8 cellular contexts compared by ENCODE assay signal in the genomic region with DNA sequence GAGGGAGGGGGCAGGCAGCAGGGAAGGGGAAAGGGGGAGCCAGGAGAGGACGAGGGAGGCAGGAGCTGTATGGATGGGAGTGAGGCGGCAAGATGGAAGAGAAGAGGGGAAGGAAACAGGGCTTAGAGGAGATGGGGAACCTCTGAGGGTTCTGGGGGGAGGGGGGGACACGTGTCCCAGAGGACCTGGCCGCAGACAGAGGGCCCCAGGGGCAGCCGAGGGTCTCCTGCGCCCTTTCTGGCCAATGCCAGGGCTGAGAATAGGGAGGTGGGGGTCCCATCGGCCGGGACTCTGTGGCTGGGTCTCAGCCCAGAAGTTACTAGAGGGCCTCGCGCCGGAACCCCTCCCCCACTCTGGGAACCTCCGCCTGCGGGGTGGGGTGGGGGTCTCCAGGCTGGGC. TPM values are rescaled to one million over a fixed set of nuclear protein-coding genes. Genes with fewer than 3 reads are reported as not detected.
DNase-seq lines count a peak whose midpoint lies in the region; ATAC-seq and TF ChIP-seq lines count a peak whose summit lies in the region.
"Not testable (repeated sequence)": the region's sequence is repeated elsewhere in the genome, so short reads cannot be mapped to it uniquely, and the experiment has no call there.

No MANE protein-coding gene starts in this region.

- H4K20me1 ChIP-seq in H9 (ENCODE audit: control insufficient read depth, insufficient read depth, insufficient read length), result not testable (repeated sequence)

- not testable (repeated sequence) for H3K4ac ChIP-seq in H9 (ENCODE audit: low read depth, low read length)

- H3T11ph ChIP-seq in H9 (ENCODE audit: low read length), result not testable (repeated sequence)

- H3K9me3 ChIP-seq in H9 (ENCODE audit: control insufficient read depth, low read depth, low read length); Peyer's patch: not testable (repeated sequence)

- H3K14ac ChIP-seq in H9 (ENCODE audit: insufficient read depth, low read length), result not testable (repeated sequence)

- not testable (repeated sequence) for H3K27me3 Mint-ChIP-seq in H9 (ENCODE audit: low read depth); activated naive CD8-positive, alpha-beta T cell treated with anti-CD3 and anti-CD28 coated beads, Interleukin-2, amount 10 ng/mL, durations not matched to agents 7 days and 5 days; endothelial cell (ENCODE audit: unreplicated experiment); nephron progenitor cell (ENCODE audit: low read depth, poor library complexity); stimulated activated naive B cell treated with anti-CD40 and anti-IgM and Interleukin-4, amounts not matched to agents 10 μg/mL and 1 μg/mL and 100 μg/mL, for 72 hours

- not testable (repeated sequence) for H3K4me2 ChIP-seq in H9 (ENCODE audit: insufficient read depth, insufficient read length, low read length)

- not testable (repeated sequence) for H2BK120ac ChIP-seq in H9 (ENCODE audit: low read depth, low read length, poor library complexity, severe bottlenecking)

- H4K5ac ChIP-seq in H9 (ENCODE audit: insufficient read length, low read depth, low read length), result not testable (repeated sequence)

- not testable (repeated sequence) for H3K36me3 Mint-ChIP-seq in H9 (ENCODE audit: insufficient read depth in 1 of 3, low read depth in 3 of 3); activated naive CD8-positive, alpha-beta T cell treated with anti-CD3 and anti-CD28 coated beads, Interleukin-2, amount 10 ng/mL, durations not matched to agents 7 days and 5 days; endothelial cell (ENCODE audit: low read depth, unreplicated experiment); nephron progenitor cell (ENCODE audit: low read depth); stimulated activated naive B cell treated with anti-CD40 and anti-IgM and Interleukin-4, amounts not matched to agents 10 μg/mL and 1 μg/mL and 100 μg/mL, for 72 hours

- H3K36me3 ChIP-seq in Peyer's patch, result not testable (repeated sequence)

- not testable (repeated sequence) for H3K23me2 ChIP-seq in H9 (ENCODE audit: insufficient read length, low read depth, low read length, poor library complexity, severe bottlenecking)

- no CpG with 5 or more reads among the region's 13 CpGs for WGBS in H9 (ENCODE audit: extremely low coverage, insufficient read length, low lambda C conversion rate)

- H3K23ac ChIP-seq in H9 (ENCODE audit: insufficient read length, low read depth, low read length), result not testable (repeated sequence)

- TF ChIP-seq CTCF in AG10803 (conservative IDR thresholded peaks at IDR 0.05; ENCODE audit: low read length); H9 (conservative IDR thresholded peaks at IDR 0.05); Peyer's patch (IDR thresholded peaks at IDR 0.05); endothelial cell (IDR thresholded peaks at IDR 0.05; ENCODE audit: unreplicated experiment); nephron progenitor cell (IDR thresholded peaks at IDR 0.05): not testable (repeated sequence)

- H2BK12ac ChIP-seq in H9 (ENCODE audit: insufficient read length, low read depth, low read length), result not testable (repeated sequence)

- ATAC-seq in activated naive CD8-positive, alpha-beta T cell treated with anti-CD3 and anti-CD28 coated beads, Interleukin-2, amount 10 ng/mL, durations not matched to agents 7 days and 5 days (ENCODE audit: low read depth), result not testable (repeated sequence)
- peak; percentile 27 to 30 for ATAC-seq in stimulated activated naive B cell treated with anti-CD40 and anti-IgM and Interleukin-4, amounts not matched to agents 10 μg/mL and 1 μg/mL and 100 μg/mL, for 72 hours (replicated peaks)

- POLR2A ChIA-PET in activated naive CD8-positive, alpha-beta T cell treated with anti-CD3 and anti-CD28 coated beads, Interleukin-2, amount 10 ng/mL, durations not matched to agents 7 days and 5 days (lab: Charles Lee), result not testable (repeated sequence)

- not testable (repeated sequence) for H3K9ac ChIP-seq in H9 (ENCODE audit: extremely low read depth, insufficient read length, low read length)

- H3K4me1 Mint-ChIP-seq in H9; activated naive CD8-positive, alpha-beta T cell treated with anti-CD3 and anti-CD28 coated beads, Interleukin-2, amount 10 ng/mL, durations not matched to agents 7 days and 5 days; endothelial cell (ENCODE audit: unreplicated experiment); nephron progenitor cell: not testable (repeated sequence)
- H3K4me1 Mint-ChIP-seq in stimulated activated naive B cell treated with anti-CD40 and anti-IgM and Interleukin-4, amounts not matched to agents 10 μg/mL and 1 μg/mL and 100 μg/mL, for 72 hours, result peaks cover 4 to 12% of the 10 kb centered on the region in 2 donors

- not testable (repeated sequence) for H3K27me3 ChIP-seq in H9 (ENCODE audit: insufficient read depth, low read length); Peyer's patch

- H3K27ac ChIP-seq in H9 (ENCODE audit: insufficient read length, low read depth, low read length), result not testable (repeated sequence)
- peak overlapping the region in 3 of 4 donors; percentile 9 to 63 (median 35) for H3K27ac ChIP-seq in Peyer's patch

- not testable (repeated sequence) for H2BK15ac ChIP-seq in H9 (ENCODE audit: low read depth, low read length)

- not testable (repeated sequence) for H3K18ac ChIP-seq in H9 (ENCODE audit: insufficient read length, low read depth, low read length)

- not testable (repeated sequence) for H4K8ac ChIP-seq in H9 (replicated peaks; ENCODE audit: insufficient read length, low read depth, low read length)

- H3K9me3 Mint-ChIP-seq in H9; activated naive CD8-positive, alpha-beta T cell treated with anti-CD3 and anti-CD28 coated beads, Interleukin-2, amount 10 ng/mL, durations not matched to agents 7 days and 5 days; endothelial cell (ENCODE audit: unreplicated experiment); nephron progenitor cell; stimulated activated naive B cell treated with anti-CD40 and anti-IgM and Interleukin-4, amounts not matched to agents 10 μg/mL and 1 μg/mL and 100 μg/mL, for 72 hours: not testable (repeated sequence)

- not testable (repeated sequence) for H4K91ac ChIP-seq in H9 (ENCODE audit: insufficient read length, low read depth, low read length)

- peak overlapping the region in 2 of 3 experiments; percentile 84 to 95; a peak in 4 of 7 replicates for H3K27ac Mint-ChIP-seq in H9
- H3K27ac Mint-ChIP-seq in activated naive CD8-positive, alpha-beta T cell treated with anti-CD3 and anti-CD28 coated beads, Interleukin-2, amount 10 ng/mL, durations not matched to agents 7 days and 5 days, result peak overlapping the region; percentile 72
- not testable (repeated sequence) for H3K27ac Mint-ChIP-seq in endothelial cell (ENCODE audit: unreplicated experiment); nephron progenitor cell
- peak overlapping the region; percentile 79 for H3K27ac Mint-ChIP-seq in stimulated activated naive B cell treated with anti-CD40 and anti-IgM and Interleukin-4, amounts not matched to agents 10 μg/mL and 1 μg/mL and 100 μg/mL, for 72 hours

- H3K79me2 ChIP-seq in H9 (ENCODE audit: insufficient read depth, low read length), result not testable (repeated sequence)

- DNase-seq in AG10803 (ENCODE audit: low read depth); Peyer's patch; activated naive CD8-positive, alpha-beta T cell treated with anti-CD3 and anti-CD28 coated beads, Interleukin-2, amount 10 ng/mL, durations not matched to agents 7 days and 5 days; nephron progenitor cell; stimulated activated naive B cell treated with anti-CD40 and anti-IgM and Interleukin-4, amounts not matched to agents 10 μg/mL and 1 μg/mL and 100 μg/mL, for 72 hours: not testable (repeated sequence)
- DNase-seq in H9 (peak; percentile 61), endothelial cell (ENCODE audit: low spot score) (peak; percentile 8)

- not testable (repeated sequence) for H2AK5ac ChIP-seq in H9 (ENCODE audit: insufficient read length, low read length)

- not testable (repeated sequence) for H2BK20ac ChIP-seq in H9 (ENCODE audit: low read depth, low read length, poor library complexity, severe bottlenecking)

- not testable (repeated sequence) for H3K56ac ChIP-seq in H9 (ENCODE audit: insufficient read length, low read depth, low read length)

- H3K4me3 Mint-ChIP-seq in H9 (peak overlapping the region; percentile 71 to 84), nephron progenitor cell (peak overlapping the region; percentile 42)
- H3K4me3 Mint-ChIP-seq in activated naive CD8-positive, alpha-beta T cell treated with anti-CD3 and anti-CD28 coated beads, Interleukin-2, amount 10 ng/mL, durations not matched to agents 7 days and 5 days, result peak overlapping the region; percentile 70
- not testable (repeated sequence) for H3K4me3 Mint-ChIP-seq in endothelial cell (ENCODE audit: unreplicated experiment)
- peak overlapping the region; percentile 74 to 79 for H3K4me3 Mint-ChIP-seq in stimulated activated naive B cell treated with anti-CD40 and anti-IgM and Interleukin-4, amounts not matched to agents 10 μg/mL and 1 μg/mL and 100 μg/mL, for 72 hours

- H2AFZ ChIP-seq in H9 (ENCODE audit: low read length), result not testable (repeated sequence)

- not testable (repeated sequence) for H2BK5ac ChIP-seq in H9 (ENCODE audit: insufficient read length, low read length)

- H3K4me1 ChIP-seq in H9 (ENCODE audit: insufficient read depth, low read length); Peyer's patch: not testable (repeated sequence)

- not testable (repeated sequence) for H3K79me1 ChIP-seq in H9 (ENCODE audit: insufficient read depth, low read depth, low read length, poor library complexity, severe bottlenecking)

- H3K4me3 ChIP-seq in AG10803 (ENCODE audit: low read length) (peak overlapping the region; percentile 57), Peyer's patch (peak overlapping the region; percentile 37 to 54 (median 48)), iPS-11a (ENCODE audit: low read depth, low read length) (peak overlapping the region; percentile 20)

- TF ChIP-seq POLR2A in Peyer's patch (IDR thresholded peaks at IDR 0.05), result not testable (repeated sequence)

RNA-seq across cellular contexts. Expression of gene RHOT1, which starts 58.8 kb away (rescaled TPM):
- total RNA-seq in H9 (2021) (24.4 and 24.9 TPM in 2 replicates), Peyer's patch (10 to 100 TPM; 31.4 to 54.9 (median 47.7) TPM), endothelial cell (ENCODE audit: unreplicated experiment) (21.4 TPM)
- 10 to 100 TPM; 29.8 to 30.0 TPM for total RNA-seq in activated naive CD8-positive, alpha-beta T cell treated with anti-CD3 and anti-CD28 coated beads, Interleukin-2, amount 10 ng/mL, durations not matched to agents 7 days and 5 days
